Comparison of ENCODE assay signal across 15 cellular contexts in the genomic region with DNA sequence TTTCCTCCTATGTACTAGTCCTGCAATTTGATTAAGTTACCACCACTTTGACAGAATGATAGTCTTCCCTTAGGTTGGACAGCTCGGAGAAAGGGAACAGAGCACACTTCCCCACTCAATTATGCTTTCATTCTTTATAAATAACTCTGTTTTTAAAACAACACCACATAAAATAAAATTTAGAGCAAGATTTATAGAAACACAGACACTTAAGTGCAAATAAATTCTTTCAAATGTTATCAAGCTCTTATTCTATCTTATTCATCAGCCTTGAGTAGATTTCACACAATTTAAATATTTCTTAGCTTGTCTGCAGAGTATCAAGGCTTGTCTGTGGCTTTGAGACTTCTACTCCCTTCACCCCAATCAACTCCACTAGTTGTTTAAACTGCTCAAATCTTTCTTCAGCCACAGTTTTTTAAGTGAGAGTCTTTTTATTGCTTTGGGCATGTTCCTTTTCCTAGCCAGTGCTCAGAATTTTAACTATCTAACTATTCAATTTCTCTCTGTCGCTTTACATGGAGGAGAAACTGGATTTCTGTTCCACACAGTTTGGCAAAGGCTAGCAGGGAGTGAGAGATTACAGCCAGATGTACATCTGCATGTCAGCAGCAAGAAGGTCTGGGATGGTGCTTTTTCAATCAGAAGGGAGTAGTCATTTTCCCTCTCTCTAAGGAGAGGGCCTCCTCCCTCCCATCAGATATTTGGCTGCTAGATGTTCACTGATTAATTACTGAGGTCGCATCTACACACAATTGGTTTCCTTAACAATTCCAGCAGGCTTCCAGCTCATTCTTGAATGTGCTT. TPM values are rescaled to one million over a fixed set of nuclear protein-coding genes. Genes with fewer than 3 reads are reported as not detected.
"Had no signal": no experiment of that assay in that cellular context is flagged by ENCODE, and none has a peak within 500 bp of the region (broad histone marks: within the 10 kb centered on the region; RNA-seq: fewer than 3 reads in every experiment).

No MANE protein-coding gene starts in this region.

- H3K36me3 ChIP-seq: cardiac muscle cell, neutrophil, thyroid gland had no signal

- H3K9me3 ChIP-seq: neutrophil, thyroid gland had no signal

- H3K27me3 ChIP-seq: cardiac muscle cell, hepatocyte, neutrophil, thyroid gland had no signal

- H3K79me2 ChIP-seq: hepatocyte had no signal

- H3K4me2 ChIP-seq: hepatocyte had no signal

- H3K27ac ChIP-seq: cardiac muscle cell, hepatocyte, neutrophil, thyroid gland, VCaP had no signal

- DNase-seq: activated CD8-positive, alpha-beta memory T cell treated with anti-CD3 and anti-CD28 coated beads, Interleukin-2, amount 50 U/mL, for 4 hours; activated naive CD8-positive, alpha-beta T cell treated with anti-CD3 and anti-CD28 coated beads, Interleukin-2, amount 10 ng/mL, durations not matched to agents 7 days and 5 days; activated T-cell treated with anti-CD3 and anti-CD28 coated beads, Interleukin-2, amount 50 U/mL, for 72 hours; aorta; right cardiac atrium; small intestine; thyroid gland had no signal

- H3K4me1 ChIP-seq: thyroid gland had no signal

- H2AFZ ChIP-seq: hepatocyte had no signal

- ATAC-seq: activated CD8-positive, alpha-beta T cell treated with anti-CD3 and anti-CD28 coated beads for 36 hours; activated T-cell treated with anti-CD3 and anti-CD28 coated beads, Interleukin-2, amount 50 U/mL, for 72 hours; right cardiac atrium had no signal

- H3K4me3 ChIP-seq: cardiac muscle cell, hepatocyte, thyroid gland had no signal

RNA-seq across cellular contexts. Expression of gene PLAC1, which starts 53.1 kb away (rescaled TPM):
- total RNA-seq: activated CD8-positive, alpha-beta T cell treated with anti-CD3 and anti-CD28 coated beads for 36 hours; activated naive CD8-positive, alpha-beta T cell treated with anti-CD3 and anti-CD28 coated beads, Interleukin-2, amount 10 ng/mL, durations not matched to agents 7 days and 5 days; aorta; kidney epithelial cell; liver; posterior vena cava; right cardiac atrium; thyroid gland had no signal
- polyA plus RNA-seq: liver, right cardiac atrium had no signal
